1 cellular context compared by ENCODE assay signal in genomic region chr7:103074519-103075336, GRCh38.
TF ChIP-seq lines count a peak whose summit lies in the region.

Gene ARMC10, plus strand, starts transcription at chr7:103075140. Its CDS starts 133 bp downstream, at chr7:103075273.
Gene FBXL13, minus strand, starts transcription at chr7:103074796.

TF ChIP-seq in WTC11, 78 proteins besides CTCF, POLR2A, EP300 and RAD21 (continued from another document and continues in another):
- TF ChIP-seq, protein P1, sequence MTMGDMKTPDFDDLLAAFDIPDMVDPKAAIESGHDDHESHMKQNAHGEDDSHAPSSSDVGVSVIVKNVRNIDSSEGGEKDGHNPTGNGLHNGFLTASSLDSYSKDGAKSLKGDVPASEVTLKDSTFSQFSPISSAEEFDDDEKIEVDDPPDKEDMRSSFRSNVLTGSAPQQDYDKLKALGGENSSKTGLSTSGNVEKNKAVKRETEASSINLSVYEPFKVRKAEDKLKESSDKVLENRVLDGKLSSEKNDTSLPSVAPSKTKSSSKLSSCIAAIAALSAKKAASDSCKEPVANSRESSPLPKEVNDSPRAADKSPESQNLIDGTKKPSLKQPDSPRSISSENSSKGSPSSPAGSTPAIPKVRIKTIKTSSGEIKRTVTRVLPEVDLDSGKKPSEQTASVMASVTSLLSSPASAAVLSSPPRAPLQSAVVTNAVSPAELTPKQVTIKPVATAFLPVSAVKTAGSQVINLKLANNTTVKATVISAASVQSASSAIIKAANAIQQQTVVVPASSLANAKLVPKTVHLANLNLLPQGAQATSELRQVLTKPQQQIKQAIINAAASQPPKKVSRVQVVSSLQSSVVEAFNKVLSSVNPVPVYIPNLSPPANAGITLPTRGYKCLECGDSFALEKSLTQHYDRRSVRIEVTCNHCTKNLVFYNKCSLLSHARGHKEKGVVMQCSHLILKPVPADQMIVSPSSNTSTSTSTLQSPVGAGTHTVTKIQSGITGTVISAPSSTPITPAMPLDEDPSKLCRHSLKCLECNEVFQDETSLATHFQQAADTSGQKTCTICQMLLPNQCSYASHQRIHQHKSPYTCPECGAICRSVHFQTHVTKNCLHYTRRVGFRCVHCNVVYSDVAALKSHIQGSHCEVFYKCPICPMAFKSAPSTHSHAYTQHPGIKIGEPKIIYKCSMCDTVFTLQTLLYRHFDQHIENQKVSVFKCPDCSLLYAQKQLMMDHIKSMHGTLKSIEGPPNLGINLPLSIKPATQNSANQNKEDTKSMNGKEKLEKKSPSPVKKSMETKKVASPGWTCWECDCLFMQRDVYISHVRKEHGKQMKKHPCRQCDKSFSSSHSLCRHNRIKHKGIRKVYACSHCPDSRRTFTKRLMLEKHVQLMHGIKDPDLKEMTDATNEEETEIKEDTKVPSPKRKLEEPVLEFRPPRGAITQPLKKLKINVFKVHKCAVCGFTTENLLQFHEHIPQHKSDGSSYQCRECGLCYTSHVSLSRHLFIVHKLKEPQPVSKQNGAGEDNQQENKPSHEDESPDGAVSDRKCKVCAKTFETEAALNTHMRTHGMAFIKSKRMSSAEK (CRISPR knock-in tag; IDR thresholded peaks at IDR 0.05; ENCODE audit: borderline replicate concordance), result no peak
- TF ChIP-seq ZNF232 (CRISPR knock-in tag; IDR thresholded peaks at IDR 0.05) (peak; percentile 59; the same call in 1 of the 2 replicates), NFATC4 (CRISPR knock-in tag; IDR thresholded peaks at IDR 0.05) (no peak), ATF6 (CRISPR knock-in tag; IDR thresholded peaks at IDR 0.05) (no peak), NFYB (CRISPR knock-in tag; conservative IDR thresholded peaks at IDR 0.05; ENCODE audit: low read depth) (no peak), AFF4 (CRISPR knock-in tag; IDR thresholded peaks at IDR 0.05; ENCODE audit: borderline replicate concordance) (no peak), IRF2 (CRISPR knock-in tag; IDR thresholded peaks at IDR 0.05; ENCODE audit: borderline replicate concordance, low read depth) (no peak), CBFB (CRISPR knock-in tag; IDR thresholded peaks at IDR 0.05; ENCODE audit: low read depth) (no peak), ZNF396 (CRISPR knock-in tag; IDR thresholded peaks at IDR 0.05; ENCODE audit: borderline replicate concordance) (no peak), ETV6 (CRISPR knock-in tag; IDR thresholded peaks at IDR 0.05) (peak; percentile 44), E2F4 (CRISPR knock-in tag; IDR thresholded peaks at IDR 0.05; ENCODE audit: borderline replicate concordance, low read depth) (0 out of 2 replicates have a peak, but pooled peaks have one; percentile 30), ZNF423 (CRISPR knock-in tag; IDR thresholded peaks at IDR 0.05) (no peak), HMGA2 (CRISPR knock-in tag; IDR thresholded peaks at IDR 0.05) (no peak), TP53 (CRISPR knock-in tag; IDR thresholded peaks at IDR 0.05) (no peak), USF1 (CRISPR knock-in tag; IDR thresholded peaks at IDR 0.05) (peak; percentile 42; the same call in 1 of the 2 replicates), RELA (CRISPR knock-in tag; IDR thresholded peaks at IDR 0.05; ENCODE audit: borderline replicate concordance) (peak; percentile 42; the same call in 1 of the 2 replicates), ZNF416 (CRISPR knock-in tag; IDR thresholded peaks at IDR 0.05) (no peak), ATF2 (CRISPR knock-in tag; IDR thresholded peaks at IDR 0.05; ENCODE audit: borderline replicate concordance, low read depth) (no peak), JUN (CRISPR knock-in tag; IDR thresholded peaks at IDR 0.05) (no peak), TEAD1 (CRISPR knock-in tag; IDR thresholded peaks at IDR 0.05) (no peak)
- TF ChIP-seq, protein P2, sequence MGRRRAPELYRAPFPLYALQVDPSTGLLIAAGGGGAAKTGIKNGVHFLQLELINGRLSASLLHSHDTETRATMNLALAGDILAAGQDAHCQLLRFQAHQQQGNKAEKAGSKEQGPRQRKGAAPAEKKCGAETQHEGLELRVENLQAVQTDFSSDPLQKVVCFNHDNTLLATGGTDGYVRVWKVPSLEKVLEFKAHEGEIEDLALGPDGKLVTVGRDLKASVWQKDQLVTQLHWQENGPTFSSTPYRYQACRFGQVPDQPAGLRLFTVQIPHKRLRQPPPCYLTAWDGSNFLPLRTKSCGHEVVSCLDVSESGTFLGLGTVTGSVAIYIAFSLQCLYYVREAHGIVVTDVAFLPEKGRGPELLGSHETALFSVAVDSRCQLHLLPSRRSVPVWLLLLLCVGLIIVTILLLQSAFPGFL (CRISPR knock-in tag; IDR thresholded peaks at IDR 0.05; ENCODE audit: borderline replicate concordance), result no peak
- TF ChIP-seq, protein P3, sequence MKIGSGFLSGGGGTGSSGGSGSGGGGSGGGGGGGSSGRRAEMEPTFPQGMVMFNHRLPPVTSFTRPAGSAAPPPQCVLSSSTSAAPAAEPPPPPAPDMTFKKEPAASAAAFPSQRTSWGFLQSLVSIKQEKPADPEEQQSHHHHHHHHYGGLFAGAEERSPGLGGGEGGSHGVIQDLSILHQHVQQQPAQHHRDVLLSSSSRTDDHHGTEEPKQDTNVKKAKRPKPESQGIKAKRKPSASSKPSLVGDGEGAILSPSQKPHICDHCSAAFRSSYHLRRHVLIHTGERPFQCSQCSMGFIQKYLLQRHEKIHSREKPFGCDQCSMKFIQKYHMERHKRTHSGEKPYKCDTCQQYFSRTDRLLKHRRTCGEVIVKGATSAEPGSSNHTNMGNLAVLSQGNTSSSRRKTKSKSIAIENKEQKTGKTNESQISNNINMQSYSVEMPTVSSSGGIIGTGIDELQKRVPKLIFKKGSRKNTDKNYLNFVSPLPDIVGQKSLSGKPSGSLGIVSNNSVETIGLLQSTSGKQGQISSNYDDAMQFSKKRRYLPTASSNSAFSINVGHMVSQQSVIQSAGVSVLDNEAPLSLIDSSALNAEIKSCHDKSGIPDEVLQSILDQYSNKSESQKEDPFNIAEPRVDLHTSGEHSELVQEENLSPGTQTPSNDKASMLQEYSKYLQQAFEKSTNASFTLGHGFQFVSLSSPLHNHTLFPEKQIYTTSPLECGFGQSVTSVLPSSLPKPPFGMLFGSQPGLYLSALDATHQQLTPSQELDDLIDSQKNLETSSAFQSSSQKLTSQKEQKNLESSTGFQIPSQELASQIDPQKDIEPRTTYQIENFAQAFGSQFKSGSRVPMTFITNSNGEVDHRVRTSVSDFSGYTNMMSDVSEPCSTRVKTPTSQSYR (CRISPR knock-in tag; IDR thresholded peaks at IDR 0.05), result no peak
- TF ChIP-seq, protein P4, sequence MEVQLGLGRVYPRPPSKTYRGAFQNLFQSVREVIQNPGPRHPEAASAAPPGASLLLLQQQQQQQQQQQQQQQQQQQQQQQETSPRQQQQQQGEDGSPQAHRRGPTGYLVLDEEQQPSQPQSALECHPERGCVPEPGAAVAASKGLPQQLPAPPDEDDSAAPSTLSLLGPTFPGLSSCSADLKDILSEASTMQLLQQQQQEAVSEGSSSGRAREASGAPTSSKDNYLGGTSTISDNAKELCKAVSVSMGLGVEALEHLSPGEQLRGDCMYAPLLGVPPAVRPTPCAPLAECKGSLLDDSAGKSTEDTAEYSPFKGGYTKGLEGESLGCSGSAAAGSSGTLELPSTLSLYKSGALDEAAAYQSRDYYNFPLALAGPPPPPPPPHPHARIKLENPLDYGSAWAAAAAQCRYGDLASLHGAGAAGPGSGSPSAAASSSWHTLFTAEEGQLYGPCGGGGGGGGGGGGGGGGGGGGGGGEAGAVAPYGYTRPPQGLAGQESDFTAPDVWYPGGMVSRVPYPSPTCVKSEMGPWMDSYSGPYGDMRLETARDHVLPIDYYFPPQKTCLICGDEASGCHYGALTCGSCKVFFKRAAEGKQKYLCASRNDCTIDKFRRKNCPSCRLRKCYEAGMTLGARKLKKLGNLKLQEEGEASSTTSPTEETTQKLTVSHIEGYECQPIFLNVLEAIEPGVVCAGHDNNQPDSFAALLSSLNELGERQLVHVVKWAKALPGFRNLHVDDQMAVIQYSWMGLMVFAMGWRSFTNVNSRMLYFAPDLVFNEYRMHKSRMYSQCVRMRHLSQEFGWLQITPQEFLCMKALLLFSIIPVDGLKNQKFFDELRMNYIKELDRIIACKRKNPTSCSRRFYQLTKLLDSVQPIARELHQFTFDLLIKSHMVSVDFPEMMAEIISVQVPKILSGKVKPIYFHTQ (CRISPR knock-in tag; IDR thresholded peaks at IDR 0.05), result no peak
- TF ChIP-seq, protein P5, sequence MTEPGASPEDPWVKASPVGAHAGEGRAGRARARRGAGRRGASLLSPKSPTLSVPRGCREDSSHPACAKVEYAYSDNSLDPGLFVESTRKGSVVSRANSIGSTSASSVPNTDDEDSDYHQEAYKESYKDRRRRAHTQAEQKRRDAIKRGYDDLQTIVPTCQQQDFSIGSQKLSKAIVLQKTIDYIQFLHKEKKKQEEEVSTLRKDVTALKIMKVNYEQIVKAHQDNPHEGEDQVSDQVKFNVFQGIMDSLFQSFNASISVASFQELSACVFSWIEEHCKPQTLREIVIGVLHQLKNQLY (CRISPR knock-in tag; IDR thresholded peaks at IDR 0.05), result no peak
- TF ChIP-seq, protein P6, sequence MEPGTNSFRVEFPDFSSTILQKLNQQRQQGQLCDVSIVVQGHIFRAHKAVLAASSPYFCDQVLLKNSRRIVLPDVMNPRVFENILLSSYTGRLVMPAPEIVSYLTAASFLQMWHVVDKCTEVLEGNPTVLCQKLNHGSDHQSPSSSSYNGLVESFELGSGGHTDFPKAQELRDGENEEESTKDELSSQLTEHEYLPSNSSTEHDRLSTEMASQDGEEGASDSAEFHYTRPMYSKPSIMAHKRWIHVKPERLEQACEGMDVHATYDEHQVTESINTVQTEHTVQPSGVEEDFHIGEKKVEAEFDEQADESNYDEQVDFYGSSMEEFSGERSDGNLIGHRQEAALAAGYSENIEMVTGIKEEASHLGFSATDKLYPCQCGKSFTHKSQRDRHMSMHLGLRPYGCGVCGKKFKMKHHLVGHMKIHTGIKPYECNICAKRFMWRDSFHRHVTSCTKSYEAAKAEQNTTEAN (CRISPR knock-in tag; IDR thresholded peaks at IDR 0.05), result no peak
- TF ChIP-seq, protein P7, sequence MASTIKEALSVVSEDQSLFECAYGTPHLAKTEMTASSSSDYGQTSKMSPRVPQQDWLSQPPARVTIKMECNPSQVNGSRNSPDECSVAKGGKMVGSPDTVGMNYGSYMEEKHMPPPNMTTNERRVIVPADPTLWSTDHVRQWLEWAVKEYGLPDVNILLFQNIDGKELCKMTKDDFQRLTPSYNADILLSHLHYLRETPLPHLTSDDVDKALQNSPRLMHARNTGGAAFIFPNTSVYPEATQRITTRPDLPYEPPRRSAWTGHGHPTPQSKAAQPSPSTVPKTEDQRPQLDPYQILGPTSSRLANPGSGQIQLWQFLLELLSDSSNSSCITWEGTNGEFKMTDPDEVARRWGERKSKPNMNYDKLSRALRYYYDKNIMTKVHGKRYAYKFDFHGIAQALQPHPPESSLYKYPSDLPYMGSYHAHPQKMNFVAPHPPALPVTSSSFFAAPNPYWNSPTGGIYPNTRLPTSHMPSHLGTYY (CRISPR knock-in tag; IDR thresholded peaks at IDR 0.05), result no peak
